ENCODE assay signal across 16 cellular contexts in genomic region chr4:7135389-7135746, GRCh38. TPM values are rescaled to one million over a fixed set of nuclear protein-coding genes. Genes with fewer than 3 reads are reported as not detected.
DNase-seq lines count a peak whose midpoint lies in the region; ATAC-seq and TF ChIP-seq lines count a peak whose summit lies in the region.
"Had no signal": no experiment of that assay in that cellular context is flagged by ENCODE, and none has a peak within 500 bp of the region (broad histone marks: within the 10 kb centered on the region; RNA-seq: fewer than 3 reads in every experiment).

No MANE protein-coding gene starts in this region.

- WGBS in IMR-90 (ENCODE audit: extremely low coverage in 2 of 2, insufficient read length in 1 of 2), 2 experiments = 39% methylated on average over 13 of the region's 13 CpGs; no CpG with 5 or more reads in 1 of the 2 experiments

- peak; percentile 12 for ATAC-seq in IMR-90 (ENCODE audit: low read depth)
- ATAC-seq: stimulated activated naive B cell treated with anti-CD40 and anti-IgM and Interleukin-4, amounts not matched to agents 10 μg/mL and 1 μg/mL and 100 μg/mL, for 72 hours had no signal

- H3K36me3 Mint-ChIP-seq in chondrocyte (ENCODE audit: low read depth) (peaks cover 5% of the 10 kb centered on the region), nephron (ENCODE audit: low read depth) (no peaks in the 10 kb centered on the region)
- H3K36me3 Mint-ChIP-seq: stimulated activated naive B cell treated with anti-CD40 and anti-IgM and Interleukin-4, amounts not matched to agents 10 μg/mL and 1 μg/mL and 100 μg/mL, for 72 hours had no signal

- H4K20me1 ChIP-seq in BLaER1 treated with 17β-estradiol and CSF1 and Interleukin-3, amounts not matched to agents 10 nM and 100 nM = peaks cover 0 to 13% (median 0%) of the 10 kb centered on the region in 11 experiments; a peak in 3 of 22 replicates
- H4K20me1 ChIP-seq in IMR-90 (ENCODE audit: insufficient read depth, low read length) = peaks cover 5% of the 10 kb centered on the region

- no peak overlapping the region for H2BK120ac ChIP-seq in IMR-90 (ENCODE audit: low read depth, low read length)

- H3K27ac Mint-ChIP-seq in chondrocyte (ENCODE audit: unreplicated experiment) = peak overlapping the region; percentile 93
- peak overlapping the region in 2 of 3 experiments; percentile 64 to 80 for H3K27ac Mint-ChIP-seq in nephron
- H3K27ac Mint-ChIP-seq: H9; stimulated activated naive B cell treated with anti-CD40 and anti-IgM and Interleukin-4, amounts not matched to agents 10 μg/mL and 1 μg/mL and 100 μg/mL, for 72 hours had no signal

- H3K9me3 ChIP-seq in BLaER1 treated with 17β-estradiol and CSF1 and Interleukin-3, amounts not matched to agents 10 nM and 100 nM (replicated peaks in 1 of 11) = peaks cover 0 to 10% (median 7%) of the 10 kb centered on the region in 11 experiments; a peak in 12 of 22 replicates
- H3K9me3 ChIP-seq in IMR-90 (ENCODE audit: control insufficient read depth, insufficient read depth, low read length) = peaks cover 6% of the 10 kb centered on the region; the same call in 1 of the 2 replicates
- H3K9me3 ChIP-seq: prostate gland had no signal

- intact Hi-C loops in IMR-90 (cut with micrococcal nuclease) = no loop called here

- no TSS peak for BruUV-seq in IMR-90 (replicated peaks; lab: Mats Ljungman, UMichigan)

- H3K4me2 ChIP-seq in BLaER1 treated with 17β-estradiol and CSF1 and Interleukin-3, amounts not matched to agents 10 nM and 100 nM = peak overlapping the region; percentile 48 to 79 (median 67)
- H3K4me2 ChIP-seq in IMR-90 (ENCODE audit: low read depth, low read length) = no peak overlapping the region

- no peak overlapping the region for H2BK20ac ChIP-seq in IMR-90 (ENCODE audit: low read depth, low read length)

- peaks cover 19% of the 10 kb centered on the region for H3K9me1 ChIP-seq in IMR-90 (ENCODE audit: insufficient read depth, low read length)

- H2AK9ac ChIP-seq in IMR-90 (replicated peaks; ENCODE audit: low read depth, low read length, poor library complexity) = no peak overlapping the region

- H3K23ac ChIP-seq in IMR-90 (ENCODE audit: low read depth, low read length) = no peak overlapping the region

- H2AK5ac ChIP-seq in IMR-90 (ENCODE audit: low read depth, low read length) = no peak overlapping the region

- TF ChIP-seq POLR2A in IMR-90 (IDR thresholded peaks at IDR 0.05; ENCODE audit: low read depth, low read length) = no peak

- DNase-seq in IMR-90 (peak; percentile 55), chondrocyte (ENCODE audit: low spot score) (no peak), dermis blood vessel endothelial cell (no peak), NCI-H446 (lab: John Stamatoyannopoulos, UW) (no peak), ecto neural progenitor cell (ENCODE audit: low spot score) (no peak)
- no peak for DNase-seq in effector CD4-positive, alpha-beta T cell
- DNase-seq: activated gamma-delta T cell treated with Interleukin-2 at 50 U/mL for 16 hours; H9; NCI-H1417; NCI-H510A; stimulated activated CD4-positive, alpha-beta T cell treated with anti-CD3 and anti-CD28 coated beads, Interleukin-4, amount 100 ng/mL, for 4 hours; stimulated activated naive B cell treated with anti-CD40 and anti-IgM and Interleukin-4, amounts not matched to agents 10 μg/mL and 1 μg/mL and 100 μg/mL, for 72 hours had no signal

- peak overlapping the region in 4 of 11 experiments; percentile 12 to 38 (median 24); a peak in 2 of 22 replicates for H3K27ac ChIP-seq in BLaER1 treated with 17β-estradiol and CSF1 and Interleukin-3, amounts not matched to agents 10 nM and 100 nM
- peak overlapping the region; percentile 51; the same call in 1 of the 2 replicates for H3K27ac ChIP-seq in IMR-90 (ENCODE audit: insufficient read depth, low read length)
- H3K27ac ChIP-seq: prostate gland had no signal

- CTCF ChIA-PET in IMR-90 (lab: Yijun Ruan, JAX) = no interaction called here

- H4K8ac ChIP-seq in IMR-90 (ENCODE audit: low read depth in 2 of 2, low read length in 2 of 2) = no peak overlapping the region

- H3K27me3 Mint-ChIP-seq in chondrocyte (ENCODE audit: low read depth) (peaks cover 14% of the 10 kb centered on the region), nephron (ENCODE audit: low read depth) (peaks cover 4% of the 10 kb centered on the region)

- H3K14ac ChIP-seq in IMR-90 (replicated peaks; ENCODE audit: low read depth, low read length) = no peak overlapping the region

- H3K4me3 Mint-ChIP-seq in chondrocyte (ENCODE audit: unreplicated experiment) (no peak overlapping the region), nephron (no peak overlapping the region)
- H3K4me3 Mint-ChIP-seq: central memory CD8-positive, alpha-beta T cell; H9; stimulated activated naive B cell treated with anti-CD40 and anti-IgM and Interleukin-4, amounts not matched to agents 10 μg/mL and 1 μg/mL and 100 μg/mL, for 72 hours had no signal

- TF ChIP-seq CTCF in IMR-90 (conservative IDR thresholded peaks at IDR 0.05; ENCODE audit: low read depth, low read length) = no peak
- no peak for TF ChIP-seq CTCF in chondrocyte (IDR thresholded peaks at IDR 0.05)
- no peak for TF ChIP-seq CTCF in nephron (IDR thresholded peaks at IDR 0.05; ENCODE audit: unreplicated experiment in 3 of 3)

- H3K4me3 ChIP-seq in BLaER1 treated with 17β-estradiol and CSF1 and Interleukin-3, amounts not matched to agents 10 nM and 100 nM = no peak overlapping the region
- H3K4me3 ChIP-seq in IMR-90 (ENCODE audit: insufficient read depth, low read depth, low read length) = no peak overlapping the region
- H3K4me3 ChIP-seq: prostate gland had no signal

- no peaks in the 10 kb centered on the region for H3K79me1 ChIP-seq in IMR-90 (ENCODE audit: low read depth in 1 of 2, low read length in 2 of 2)

- no peak overlapping the region for H4K5ac ChIP-seq in IMR-90 (ENCODE audit: low read depth, low read length)

- no peak overlapping the region for H4K91ac ChIP-seq in IMR-90 (ENCODE audit: insufficient read depth, low read depth, low read length)

- H3K4me1 Mint-ChIP-seq in chondrocyte (ENCODE audit: low read depth) (peaks cover 23% of the 10 kb centered on the region), nephron (peaks cover 24% of the 10 kb centered on the region)
- H3K4me1 Mint-ChIP-seq: central memory CD8-positive, alpha-beta T cell; stimulated activated naive B cell treated with anti-CD40 and anti-IgM and Interleukin-4, amounts not matched to agents 10 μg/mL and 1 μg/mL and 100 μg/mL, for 72 hours had no signal

- peak overlapping the region in 1 of 11 experiments; percentile 27; a peak in 2 of 22 replicates for H3K9ac ChIP-seq in BLaER1 treated with 17β-estradiol and CSF1 and Interleukin-3, amounts not matched to agents 10 nM and 100 nM
- H3K9ac ChIP-seq in IMR-90 (ENCODE audit: low read depth, low read length) = no peak overlapping the region

- POLR2A ChIA-PET in IMR-90 (lab: Charles Lee; ENCODE audit: unreplicated experiment) = no interaction called here

- H3K36me3 ChIP-seq in BLaER1 treated with 17β-estradiol and CSF1 and Interleukin-3, amounts not matched to agents 10 nM and 100 nM = no peaks in the 10 kb centered on the region
- no peaks in the 10 kb centered on the region for H3K36me3 ChIP-seq in IMR-90 (ENCODE audit: control insufficient read depth, insufficient read depth, low read length)
- H3K36me3 ChIP-seq: prostate gland had no signal

- H3K18ac ChIP-seq in IMR-90 (ENCODE audit: low read depth, low read length) = no peak overlapping the region; the same call in 1 of the 2 replicates

- no peaks in the 10 kb centered on the region for H3K27me3 ChIP-seq in BLaER1 treated with 17β-estradiol and CSF1 and Interleukin-3, amounts not matched to agents 10 nM and 100 nM
- peaks cover 10% of the 10 kb centered on the region; the same call in 1 of the 2 replicates for H3K27me3 ChIP-seq in IMR-90 (ENCODE audit: control insufficient read depth, insufficient read depth, low read length)

- no peak overlapping the region for H2BK5ac ChIP-seq in IMR-90 (ENCODE audit: low read depth, low read length, poor library complexity, severe bottlenecking)

- H2AFZ ChIP-seq in IMR-90 (replicated peaks; ENCODE audit: low read length, poor library complexity) = peak overlapping the region; percentile 71

- dilution Hi-C loops in IMR-90 (cut with HindIII; ENCODE audit: low sequenced_read_pairs, unreplicated experiment) = no loop called here

- H3K4ac ChIP-seq in IMR-90 (ENCODE audit: low read depth, low read length) = 0 out of 2 replicates have a peak overlapping the region, but pooled peaks have one; percentile 13

- H3K9me3 Mint-ChIP-seq in chondrocyte (ENCODE audit: low read depth) (peaks cover 5% of the 10 kb centered on the region), nephron (no peaks in the 10 kb centered on the region)
- H3K9me3 Mint-ChIP-seq: central memory CD8-positive, alpha-beta T cell had no signal

- H3K56ac ChIP-seq in IMR-90 (ENCODE audit: extremely low read depth, insufficient read depth, low read length) = no peak overlapping the region

- no peak for TF ChIP-seq RAD21 in IMR-90 (IDR thresholded peaks at IDR 0.05; ENCODE audit: low read length)

- peaks cover 15 to 24% (median 17%) of the 10 kb centered on the region in 10 experiments for H3K4me1 ChIP-seq in BLaER1 treated with 17β-estradiol and CSF1 and Interleukin-3, amounts not matched to agents 10 nM and 100 nM
- peaks cover 8% of the 10 kb centered on the region; the same call in 1 of the 2 replicates for H3K4me1 ChIP-seq in IMR-90 (ENCODE audit: control insufficient read depth, insufficient read depth, low read length)
- H3K4me1 ChIP-seq: prostate gland had no signal

- in situ Hi-C loops in IMR-90 (cut with MboI; ENCODE audit: low sequenced_read_pairs) = no loop called here

- no peak overlapping the region for H2BK15ac ChIP-seq in IMR-90 (ENCODE audit: low read depth, low read length)

TF ChIP-seq in IMR-90, 13 proteins besides CTCF, POLR2A, EP300 and RAD21 (continues in another document):
- TF ChIP-seq MXI1 (IDR thresholded peaks at IDR 0.05; ENCODE audit: borderline replicate concordance, low read depth, low read length) = no peak
- no peak for TF ChIP-seq RFX5 (IDR thresholded peaks at IDR 0.05; ENCODE audit: low read depth, low read length)
- TF ChIP-seq RCOR1 (IDR thresholded peaks at IDR 0.05; ENCODE audit: insufficient replicate concordance, low read length) = no peak
- no peak for TF ChIP-seq MAZ (IDR thresholded peaks at IDR 0.05; ENCODE audit: borderline replicate concordance, low read depth, low read length)

RNA-seq across cellular contexts. Expression of gene SORCS2, which starts 57.0 kb away (rescaled TPM):
- total RNA-seq in IMR-90 (2012; rRNA removed) (0.28 and 0.36 TPM in 2 replicates), chondrocyte (9.4 to 21.7 TPM (median 10.9 TPM) in 3 replicates), dermis blood vessel endothelial cell (under 0.01 and 0.05 TPM in 2 replicates)
- 0.62 and 0.67 TPM in 2 replicates for polyA plus RNA-seq in IMR-90 (2012; rRNA removed)
- polyA plus RNA-seq in IMR-90 (2012; cell fraction: cytosol; rRNA removed) = 0.22 and 0.70 TPM in 2 replicates
- 0.76 and 0.77 TPM in 2 replicates for polyA plus RNA-seq in IMR-90 (2012; cell fraction: nucleus; rRNA removed; ENCODE audit: low replicate concordance)
